Comparison of ENCODE assay signal across 1 cellular context in genomic region chr16:69669577-69669976, GRCh38.
TF ChIP-seq lines count a peak whose summit lies in the region.

No MANE protein-coding gene starts in this region.

TF ChIP-seq in HepG2, 621 proteins besides CTCF, POLR2A, EP300 and RAD21 (continued from another document):
- no peak for TF ChIP-seq MIER2 (CRISPR knock-in tag; IDR thresholded peaks at IDR 0.05)
- no peak for TF ChIP-seq DZIP1 (CRISPR knock-in tag; IDR thresholded peaks at IDR 0.05)
- no peak for TF ChIP-seq CERS6 (CRISPR knock-in tag; IDR thresholded peaks at IDR 0.05)
- 0 out of 2 replicates have a peak, but pooled peaks have one; percentile 22 for TF ChIP-seq POLR2AphosphoS2 (IDR thresholded peaks at IDR 0.05; ENCODE audit: low read depth, low read length)
